In the genomic region with DNA sequence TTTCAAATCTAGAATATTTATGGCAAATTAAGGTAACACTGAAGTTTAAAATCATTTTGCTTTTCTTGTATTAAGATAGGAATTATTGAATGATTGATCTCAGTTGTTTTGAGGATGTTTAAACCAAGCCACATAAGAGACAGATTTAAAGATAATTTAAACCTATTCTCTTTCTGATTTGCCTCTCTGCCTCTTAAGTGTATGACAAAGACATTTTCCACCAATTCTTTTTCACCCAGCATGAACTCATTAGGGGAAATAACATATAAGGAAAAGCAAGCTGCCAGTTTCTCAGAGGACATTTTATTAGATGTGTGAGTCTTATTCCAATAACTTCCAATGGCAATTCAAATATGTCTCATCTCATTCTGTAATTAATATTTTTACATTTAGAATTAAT, we compare ENCODE assay signal across 32 cellular contexts.
"Had no signal": no experiment of that assay in that cellular context is flagged by ENCODE, and none has a peak within 500 bp of the region (broad histone marks: within the 10 kb centered on the region; RNA-seq: fewer than 3 reads in every experiment).

No MANE protein-coding gene starts in this region.

- H3K9ac ChIP-seq: KMS-11 had no signal

- H3K9me3 Mint-ChIP-seq: activated naive CD8-positive, alpha-beta T cell treated with anti-CD3 and anti-CD28 coated beads for 36 hours had no signal

- H3K27ac Mint-ChIP-seq: activated CD4-positive, alpha-beta memory T cell treated with anti-CD3 and anti-CD28 coated beads for 36 hours; activated CD8-positive, alpha-beta memory T cell treated with anti-CD3 and anti-CD28 coated beads, Interleukin-2, amount 10 ng/mL, durations not matched to agents 7 days and 5 days; activated naive CD8-positive, alpha-beta T cell treated with anti-CD3 and anti-CD28 coated beads for 36 hours had no signal

- ATAC-seq: activated CD8-positive, alpha-beta memory T cell treated with anti-CD3 and anti-CD28 coated beads, Interleukin-2, amount 10 ng/mL, durations not matched to agents 7 days and 5 days; Panc1 had no signal

- H3K27me3 Mint-ChIP-seq: activated CD4-positive, alpha-beta memory T cell treated with anti-CD3 and anti-CD28 coated beads for 36 hours; activated CD8-positive, alpha-beta memory T cell treated with anti-CD3 and anti-CD28 coated beads, Interleukin-2, amount 10 ng/mL, durations not matched to agents 7 days and 5 days; activated naive CD8-positive, alpha-beta T cell treated with anti-CD3 and anti-CD28 coated beads for 36 hours had no signal

- H3K36me3 ChIP-seq: brain microvascular endothelial cell, SJCRH30 had no signal

- H3K27me3 ChIP-seq: brain microvascular endothelial cell, SJCRH30 had no signal

- H3K9me3 ChIP-seq: SJCRH30 had no signal

- DNase-seq: activated CD4-positive, alpha-beta memory T cell treated with anti-CD3 and anti-CD28 coated beads for 36 hours; activated CD4-positive, alpha-beta T cell treated with anti-CD3 and anti-CD28 coated beads for 4 hours; activated CD4-positive, alpha-beta T cell treated with anti-CD3 and anti-CD28 coated beads, Interleukin-2, amount 50 U/mL, for 1 hour; activated CD4-positive, CD25-positive, alpha-beta regulatory T cell treated with anti-CD3 and anti-CD28 coated beads, Interleukin-2, amount 50 U/mL, for 72 hours; activated CD8-positive, alpha-beta memory T cell treated with anti-CD3 and anti-CD28 coated beads, Interleukin-2, amount 10 ng/mL, durations not matched to agents 7 days and 5 days; activated CD8-positive, alpha-beta memory T cell treated with anti-CD3 and anti-CD28 coated beads, Interleukin-2, amount 50 U/mL, for 48 hours; activated effector memory CD4-positive, alpha-beta T cell treated with Interleukin-2 at 50 U/mL for 16 hours; activated naive CD4-positive, alpha-beta T cell; activated naive CD4-positive, alpha-beta T cell treated with anti-CD3 and anti-CD28 coated beads, Interleukin-2, amount 50 U/mL, for 16 hours; activated naive CD8-positive, alpha-beta T cell treated with anti-CD3 and anti-CD28 coated beads for 36 hours; activated T-cell treated with anti-CD3 and anti-CD28 coated beads, Interleukin-2, amount 50 U/mL, for 48 hours; amniotic stem cell; aorta; brain microvascular endothelial cell; central memory CD4-positive, alpha-beta T cell; MM.1S; MV-4-11; NCI-H1092; NCI-H1436 treated with DMSO at 0.1 percent for 48 hours; NCI-H1694 treated with DMSO at 0.1 percent for 48 hours; NCI-H2029; NCI-H345; NCI-H510A; NCI-H526; NCI-H748 treated with DMSO at 0.1 percent for 48 hours; OCI-M1; SHP77; SJCRH30; T1000 had no signal

- H3K4me1 Mint-ChIP-seq: activated CD8-positive, alpha-beta memory T cell treated with anti-CD3 and anti-CD28 coated beads, Interleukin-2, amount 10 ng/mL, durations not matched to agents 7 days and 5 days; activated naive CD8-positive, alpha-beta T cell treated with anti-CD3 and anti-CD28 coated beads for 36 hours had no signal

- H3K36me3 Mint-ChIP-seq: activated CD4-positive, alpha-beta memory T cell treated with anti-CD3 and anti-CD28 coated beads for 36 hours; activated CD8-positive, alpha-beta memory T cell treated with anti-CD3 and anti-CD28 coated beads, Interleukin-2, amount 10 ng/mL, durations not matched to agents 7 days and 5 days; activated naive CD8-positive, alpha-beta T cell treated with anti-CD3 and anti-CD28 coated beads for 36 hours had no signal

- H3K4me3 ChIP-seq: SJCRH30, SK-N-MC had no signal

- H3K4me1 ChIP-seq: SJCRH30 had no signal

- H3K4me2 ChIP-seq: KMS-11 had no signal

- H3K27ac ChIP-seq: brain microvascular endothelial cell, KMS-11, SJCRH30, SK-N-MC had no signal

- H3K4me3 Mint-ChIP-seq: activated CD4-positive, alpha-beta memory T cell treated with anti-CD3 and anti-CD28 coated beads for 36 hours; activated CD8-positive, alpha-beta memory T cell treated with anti-CD3 and anti-CD28 coated beads, Interleukin-2, amount 10 ng/mL, durations not matched to agents 7 days and 5 days; activated naive CD8-positive, alpha-beta T cell treated with anti-CD3 and anti-CD28 coated beads for 36 hours had no signal
